16 cellular contexts compared by ENCODE assay signal in genomic region chr3:83514130-83514914, GRCh38.
DNase-seq lines count a peak whose midpoint lies in the region; ATAC-seq, FAIRE-seq and TF ChIP-seq lines count a peak whose summit lies in the region.
"Had no signal": no experiment of that assay in that cellular context is flagged by ENCODE, and none has a peak within 500 bp of the region (broad histone marks: within the 10 kb centered on the region; RNA-seq: fewer than 3 reads in every experiment).

No MANE protein-coding gene starts in this region.

- TF ChIP-seq POLR2A in GM12878 (IDR thresholded peaks at IDR 0.05; ENCODE audit: low read depth, low read length) (no peak), upper lobe of left lung (IDR thresholded peaks at IDR 0.05) (no peak)

- H4K20me1 ChIP-seq in GM12878 (ENCODE audit: control insufficient read depth, insufficient read depth) = no peaks in the 10 kb centered on the region

- CTCF ChIA-PET in GM12878 (lab: Yijun Ruan, JAX) = interaction anchor here (0.7 kb wide), 1 partner anchor 578 kb away, joined by 3 read pairs; no protein-coding TSS in a partner anchor

- ATAC-seq in GM12878 = no peak
- ATAC-seq in upper lobe of left lung (ENCODE audit: low FRiP score in 2 of 2) = no peak
- ATAC-seq in HG03095 (IDR thresholded peaks at IDR 0.05; ENCODE audit: unreplicated experiment) = no peak
- ATAC-seq in GM18511 (IDR thresholded peaks at IDR 0.05; ENCODE audit: unreplicated experiment) = no peak

- DNase-seq in Daoy (ENCODE audit: low read depth) (peak; percentile 39), M059J (ENCODE audit: low read depth) (peak; percentile 76), GM12878 (ENCODE audit: low read depth, low spot score) (no peak), kidney epithelial cell (ENCODE audit: low read depth) (peak; percentile 42), upper lobe of left lung (no peak)
- no peak for DNase-seq in activated CD8-positive, alpha-beta memory T cell treated with anti-CD3 and anti-CD28 coated beads, Interleukin-2, amount 50 U/mL, for 48 hours
- DNase-seq: activated CD4-positive, CD25-positive, alpha-beta regulatory T cell; adrenal gland; foreskin melanocyte; HCEC 1CT; NCI-H2029; NCI-H524 treated with DMSO at 0.1 percent for 48 hours; substantia nigra had no signal

- H2AFZ ChIP-seq in GM12878 (ENCODE audit: control insufficient read depth, low read depth, low read length) = no peak overlapping the region

- H3K79me2 ChIP-seq in GM12878 (ENCODE audit: control insufficient read depth, insufficient read depth, low read length) = no peaks in the 10 kb centered on the region

- H3K27me3 ChIP-seq in GM12878 (replicated peaks in 1 of 2; ENCODE audit: control insufficient read depth in 2 of 2, insufficient read depth in 2 of 2, low read length in 1 of 2) = no peaks in the 10 kb centered on the region
- no peaks in the 10 kb centered on the region for H3K27me3 ChIP-seq in kidney epithelial cell (ENCODE audit: control insufficient read depth, insufficient read depth, low read length)
- H3K27me3 ChIP-seq in upper lobe of left lung = no peaks in the 10 kb centered on the region
- H3K27me3 ChIP-seq: adrenal gland, right atrium auricular region had no signal

- SMC1A ChIA-PET in GM12878 (lab: Charles Lee; ENCODE audit: uncharacterized antibody, unreplicated experiment) = no interaction called here

- no peak for TF ChIP-seq RAD21 in GM12878 (IDR thresholded peaks at IDR 0.05; ENCODE audit: insufficient read depth, low read depth, low read length)

- H3K4me3 ChIP-seq in GM12878 (no peak overlapping the region), kidney epithelial cell (ENCODE audit: low read depth, low read length) (no peak overlapping the region), upper lobe of left lung (no peak overlapping the region)
- H3K4me3 ChIP-seq: adrenal gland, right atrium auricular region had no signal

- WGBS in GM12878 (ENCODE audit: insufficient coverage, insufficient replicate concordance, low lambda C conversion rate, missing lambda C conversion rate) = 19% methylated on average over 6 of the region's 6 CpGs
- WGBS in upper lobe of left lung, 2 donors = 85 to 87% methylated on average over 6 of the region's 6 CpGs

- RAD21 ChIA-PET in GM12878 (lab: Charles Lee; ENCODE audit: unreplicated experiment) = no interaction called here

- H3K36me3 ChIP-seq in GM12878 (ENCODE audit: control insufficient read depth in 2 of 2, insufficient read depth in 2 of 2, low read length in 1 of 2) = no peaks in the 10 kb centered on the region
- H3K36me3 ChIP-seq in kidney epithelial cell (ENCODE audit: control insufficient read depth, insufficient read depth, low read length) = no peaks in the 10 kb centered on the region
- no peaks in the 10 kb centered on the region for H3K36me3 ChIP-seq in upper lobe of left lung
- H3K36me3 ChIP-seq: adrenal gland, right atrium auricular region had no signal

- TF ChIP-seq CTCF in GM12878 (IDR thresholded peaks at IDR 0.05 in 2 of 3, conservative IDR thresholded peaks at IDR 0.05 in 1 of 3; ENCODE audit: control insufficient read depth in 2 of 3, extremely low read depth in 1 of 3, insufficient read depth in 1 of 3, low read depth in 3 of 3, low read length in 3 of 3) (no peak), kidney epithelial cell (IDR thresholded peaks at IDR 0.05; ENCODE audit: insufficient read depth, low read length, poor library complexity, severe bottlenecking) (no peak), upper lobe of left lung (IDR thresholded peaks at IDR 0.05) (no peak)

- H3K27ac ChIP-seq in GM12878 (ENCODE audit: control insufficient read depth, insufficient read depth) = no peak overlapping the region
- H3K27ac ChIP-seq in upper lobe of left lung = no peak overlapping the region
- H3K27ac ChIP-seq: adrenal gland, right atrium auricular region had no signal

- no TSS peak for BruUV-seq in GM12878 (replicated peaks; lab: Mats Ljungman, UMichigan)

- no peak for TF ChIP-seq EP300 in GM12878 (IDR thresholded peaks at IDR 0.05; ENCODE audit: borderline replicate concordance in 1 of 2, control insufficient read depth in 1 of 2, low read depth in 2 of 2, low read length in 2 of 2)
- no peak for TF ChIP-seq EP300 in upper lobe of left lung (IDR thresholded peaks at IDR 0.05)

- no peak for FAIRE-seq in GM12878 (lab: Jason Lieb, UNC)

- H3K9ac ChIP-seq in GM12878 (ENCODE audit: control insufficient read depth, insufficient read depth, low read length) = no peak overlapping the region

- H3K9me3 ChIP-seq in GM12878 (replicated peaks; ENCODE audit: control insufficient read depth, insufficient read depth, low read length) (no peaks in the 10 kb centered on the region), upper lobe of left lung (no peaks in the 10 kb centered on the region)
- H3K9me3 ChIP-seq: adrenal gland, right atrium auricular region had no signal

- no peak overlapping the region for H3K4me2 ChIP-seq in GM12878 (ENCODE audit: control insufficient read depth, insufficient read depth)

- H3K4me1 ChIP-seq in GM12878 (ENCODE audit: control insufficient read depth, insufficient read depth, low read length) (no peaks in the 10 kb centered on the region), upper lobe of left lung (no peaks in the 10 kb centered on the region)
- H3K4me1 ChIP-seq: adrenal gland, right atrium auricular region had no signal

- in situ Hi-C loops in GM12878 (cut with MboI) = no loop called here

- intact Hi-C loops in GM12878 (cut with micrococcal nuclease; ENCODE audit: unreplicated experiment) = no loop called here

- POLR2A ChIA-PET in GM12878 (lab: Charles Lee) = no interaction called here

TF ChIP-seq in GM12878, 131 proteins besides CTCF, POLR2A, EP300 and RAD21:
- TF ChIP-seq KDM1A (IDR thresholded peaks at IDR 0.05; ENCODE audit: borderline replicate concordance) = no peak
- peak; percentile 40 for TF ChIP-seq ATF7 (IDR thresholded peaks at IDR 0.05; ENCODE audit: low read depth)

Comparison
In these comparisons a context has a peak if more than half of its experiments do, and no peak if none do; other contexts are left out.
1. DNase-seq: peak in Daoy (single experiment), M059J (single experiment) and kidney epithelial cell (single experiment); none in GM12878 (single experiment), upper lobe of left lung (0 of 2) and activated CD8-positive, alpha-beta memory T cell treated with anti-CD3 and anti-CD28 coated beads, Interleukin-2, amount 50 U/mL, for 48 hours (single experiment).